12 cellular contexts compared by ENCODE assay signal in genomic region chr11:108713076-108713790, GRCh38. TPM values are rescaled to one million over a fixed set of nuclear protein-coding genes. Genes with fewer than 3 reads are reported as not detected.
DNase-seq lines count a peak whose midpoint lies in the region; ATAC-seq and TF ChIP-seq lines count a peak whose summit lies in the region.
"Had no signal": no experiment of that assay in that cellular context is flagged by ENCODE, and none has a peak within 500 bp of the region (broad histone marks: within the 10 kb centered on the region; RNA-seq: fewer than 3 reads in every experiment).

No MANE protein-coding gene starts in this region.

- no TSS peak for BruUV-seq in PC-3 (replicated peaks; lab: Mats Ljungman, UMichigan)

- in situ Hi-C loops in transverse colon (cut with MboI; ENCODE audit: low pct_ligation_motif_present in 1 of 4, low pct_unique_long_range_greater_than_20kb in 1 of 4, low sequenced_read_pairs in 3 of 4) = loop anchor here in 2 of 4 donors (25.0 kb wide), 2 partner anchors 974 to 1224 kb away; no protein-coding TSS in a partner anchor

- no peak overlapping the region for H4K91ac ChIP-seq in neuronal stem cell (ENCODE audit: low read depth, low read length, poor library complexity)

- H3K4ac ChIP-seq in neuronal stem cell (ENCODE audit: low read length) = no peak overlapping the region

- no peaks in the 10 kb centered on the region for H3K9me3 ChIP-seq in PC-3 (ENCODE audit: low read length)
- peaks cover 0 to 9% of the 10 kb centered on the region in 2 donors for H3K9me3 ChIP-seq in neuronal stem cell (replicated peaks in 1 of 2; ENCODE audit: control insufficient read depth in 2 of 2, insufficient read depth in 1 of 2, low read depth in 1 of 2, low read length in 2 of 2)
- peaks cover 7 to 12% of the 10 kb centered on the region in 2 donors for H3K9me3 ChIP-seq in transverse colon
- H3K9me3 ChIP-seq: HAP-1 had no signal

- H2AFZ ChIP-seq in PC-3 (ENCODE audit: low read length) = no peak overlapping the region
- no peak overlapping the region for H2AFZ ChIP-seq in neuronal stem cell (ENCODE audit: low read length)

- H3K79me1 ChIP-seq in neuronal stem cell (ENCODE audit: low read depth, low read length) = no peaks in the 10 kb centered on the region

- ATAC-seq in HG02610 (IDR thresholded peaks at IDR 0.05; ENCODE audit: unreplicated experiment) = peak; percentile 81
- peak; percentile 73 for ATAC-seq in PC-3
- no peak for ATAC-seq in HG02981 (IDR thresholded peaks at IDR 0.05; ENCODE audit: unreplicated experiment)

- POLR2A ChIA-PET in PC-3 (lab: Charles Lee; ENCODE audit: unreplicated experiment) = no interaction called here

- no peak overlapping the region for H3K4me2 ChIP-seq in PC-3 (ENCODE audit: low read length)
- H3K4me2 ChIP-seq in neuronal stem cell (ENCODE audit: insufficient read depth, low read length, poor library complexity, severe bottlenecking) = no peak overlapping the region

- H2BK120ac ChIP-seq in neuronal stem cell (ENCODE audit: low read depth, low read length) = no peak overlapping the region

- TF ChIP-seq CTCF in PC-3 (conservative IDR thresholded peaks at IDR 0.05; ENCODE audit: low read depth, low read length) (no peak), transverse colon (IDR thresholded peaks at IDR 0.05) (no peak)

- no peak for TF ChIP-seq EP300 in transverse colon (IDR thresholded peaks at IDR 0.05; ENCODE audit: low read depth)

- H3K4me1 ChIP-seq in PC-3 (ENCODE audit: insufficient read depth, low read length) (no peaks in the 10 kb centered on the region), neuronal stem cell (ENCODE audit: control insufficient read depth in 2 of 2, insufficient read depth in 1 of 2, low read depth in 1 of 2, low read length in 2 of 2) (no peaks in the 10 kb centered on the region), transverse colon (no peaks in the 10 kb centered on the region)
- H3K4me1 ChIP-seq: HAP-1 had no signal

- no peaks in the 10 kb centered on the region for H3F3A ChIP-seq in PC-3 (ENCODE audit: low read length, unreplicated experiment)

- no peak overlapping the region for H2AK5ac ChIP-seq in neuronal stem cell (ENCODE audit: low read depth, low read length)

- no peak overlapping the region for H2BK5ac ChIP-seq in neuronal stem cell (ENCODE audit: low read length)

- no peak overlapping the region for H2BK15ac ChIP-seq in neuronal stem cell (ENCODE audit: low read length)

- H3K4me3 ChIP-seq in PC-3 (ENCODE audit: low read length) (no peak overlapping the region), neuronal stem cell (ENCODE audit: low read length in 2 of 2) (no peak overlapping the region), transverse colon (no peak overlapping the region)
- H3K4me3 ChIP-seq: HAP-1, SK-N-MC had no signal

- no peaks in the 10 kb centered on the region for H3K9me2 ChIP-seq in PC-3 (replicated peaks; ENCODE audit: low read length)

- peak; percentile 6 for DNase-seq in GM19240 (ENCODE audit: insufficient read length, low spot score)
- peak; percentile 20 for DNase-seq in PC-3
- DNase-seq in iris pigment epithelial cell (ENCODE audit: low read depth) = peak; percentile 86
- DNase-seq in neuronal stem cell (ENCODE audit: low spot score) = no peak
- DNase-seq in transverse colon = no peak
- no peak for DNase-seq in NCI-H2227 treated with DMSO at 0.1 percent for 48 hours (lab: John Stamatoyannopoulos, UW)
- DNase-seq: activated effector memory CD4-positive, alpha-beta T cell treated with anti-CD3 and anti-CD28 coated beads, Interleukin-2, amount 50 U/mL, for 16 hours; NCI-H1048 had no signal

- intact Hi-C loops in PC-3 (cut with micrococcal nuclease) = no loop called here
- intact Hi-C loops in transverse colon (cut with DNase I; ENCODE audit: low total_unique reads) = no loop called here

- no peak overlapping the region for H4K8ac ChIP-seq in neuronal stem cell (ENCODE audit: low read depth, low read length)

- peaks cover 24% of the 10 kb centered on the region; the same call in 1 of the 2 replicates for H3K79me2 ChIP-seq in PC-3 (ENCODE audit: low read length)

- H3K27me3 ChIP-seq in PC-3 (ENCODE audit: low read length) = no peaks in the 10 kb centered on the region
- no peaks in the 10 kb centered on the region for H3K27me3 ChIP-seq in neuronal stem cell (ENCODE audit: control insufficient read depth in 3 of 3, insufficient read depth in 3 of 3, low read depth in 1 of 3, low read length in 3 of 3)
- no peaks in the 10 kb centered on the region for H3K27me3 ChIP-seq in transverse colon

- WGBS in neuronal stem cell (ENCODE audit: extremely low coverage in 2 of 2, insufficient read length in 2 of 2, insufficient replicate concordance in 1 of 2), 2 donors = no CpG with 5 or more reads among the region's 4 CpGs
- 77 to 84% methylated on average over 4 of the region's 4 CpGs for WGBS in transverse colon (ENCODE audit: low coverage in 1 of 2), 2 donors

- no peak overlapping the region for H3K23ac ChIP-seq in neuronal stem cell (ENCODE audit: low read depth, low read length, poor library complexity)

- H4K20me1 ChIP-seq in PC-3 (ENCODE audit: low read length) = no peaks in the 10 kb centered on the region

- no peak overlapping the region for H3K14ac ChIP-seq in neuronal stem cell (ENCODE audit: low read length)

- no peak overlapping the region for H2BK12ac ChIP-seq in neuronal stem cell (ENCODE audit: low read length)

- H3K27ac ChIP-seq in PC-3 (ENCODE audit: low read length) = no peak overlapping the region
- H3K27ac ChIP-seq in neuronal stem cell (replicated peaks; ENCODE audit: low read length) = no peak overlapping the region
- no peak overlapping the region for H3K27ac ChIP-seq in transverse colon
- H3K27ac ChIP-seq: SK-N-MC had no signal

- no peak overlapping the region for H3K18ac ChIP-seq in neuronal stem cell (ENCODE audit: low read length)

- H3K36me3 ChIP-seq in PC-3 (ENCODE audit: low read depth, low read length) = peaks cover 53% of the 10 kb centered on the region
- H3K36me3 ChIP-seq in neuronal stem cell (replicated peaks in 1 of 2; ENCODE audit: control insufficient read depth in 2 of 2, insufficient read depth in 2 of 2, low read length in 2 of 2) = peaks cover 2 to 40% of the 10 kb centered on the region in 2 donors
- H3K36me3 ChIP-seq in transverse colon = peaks cover 0 to 11% (median 3%) of the 10 kb centered on the region in 4 donors

- H3K9ac ChIP-seq in PC-3 (ENCODE audit: low read length) (no peak overlapping the region), neuronal stem cell (ENCODE audit: low read depth, low read length, poor library complexity) (no peak overlapping the region)

- CTCF ChIA-PET in PC-3 (lab: Charles Lee) = no interaction called here

- no peak for TF ChIP-seq POLR2A in transverse colon (IDR thresholded peaks at IDR 0.05)

RNA-seq across cellular contexts. Expression of gene DDX10, which starts 48.4 kb away (rescaled TPM):
- total RNA-seq in PC-3 (2014; rRNA removed) (55.2 and 73.0 TPM in 2 replicates), transverse colon (10 to 100 TPM in 2 of 4 donors, 1 to 10 TPM in 2; 7.6 to 38.2 (median 12.6) TPM)
- 67.3 TPM for polyA plus RNA-seq in neuronal stem cell (2013, experiment 1 of 2)
- 71.8 TPM for polyA plus RNA-seq in neuronal stem cell (2013, experiment 2 of 2)

Comparison
In these comparisons a context has a peak if more than half of its experiments do, and no peak if none do; other contexts are left out.
1. DNase-seq: peak in GM19240 (single experiment), PC-3 (single experiment) and iris pigment epithelial cell (single experiment); none in neuronal stem cell (single experiment), transverse colon (single experiment) and NCI-H2227 treated with DMSO at 0.1 percent for 48 hours (single experiment).